In genomic region chr15:59266015-59266414, GRCh38 we compare ENCODE assay signal across 22 cellular contexts. TPM values are rescaled to one million over a fixed set of nuclear protein-coding genes. Genes with fewer than 3 reads are reported as not detected.
DNase-seq lines count a peak whose midpoint lies in the region; ATAC-seq and TF ChIP-seq lines count a peak whose summit lies in the region.
"Had no signal": no experiment of that assay in that cellular context is flagged by ENCODE, and none has a peak within 500 bp of the region (broad histone marks: within the 10 kb centered on the region; RNA-seq: fewer than 3 reads in every experiment).

No MANE protein-coding gene starts in this region.

- H3K4me1 ChIP-seq in RWPE2 (ENCODE audit: insufficient read depth, poor library complexity, severe bottlenecking) (peaks cover 27% of the 10 kb centered on the region), transverse colon (peaks cover 0 to 9% (median 0%) of the 10 kb centered on the region in 4 donors)

- H3K4me3 ChIP-seq in RWPE2 (ENCODE audit: severe bottlenecking) (no peak overlapping the region), transverse colon (no peak overlapping the region)
- H3K4me3 ChIP-seq: PC-9 had no signal

- no peak for TF ChIP-seq CTCF in RWPE2 (IDR thresholded peaks at IDR 0.05; ENCODE audit: poor library complexity, severe bottlenecking)
- no peak for TF ChIP-seq CTCF in transverse colon (IDR thresholded peaks at IDR 0.05)

- CTCF ChIA-PET in activated CD4-positive, alpha-beta memory T cell treated with anti-CD3 and anti-CD28 coated beads, Interleukin-2, amount 10 ng/mL, durations not matched to agents 7 days and 5 days (lab: Charles Lee), result interaction anchor here (0.7 kb wide), 2 partner anchors 22 to 78 kb away, joined by 3 to 5 read pairs; no protein-coding TSS in a partner anchor

- ATAC-seq in RWPE2 (ENCODE audit: low read depth), result no peak
- peak; percentile 44 for ATAC-seq in left lobe of liver

- TF ChIP-seq EP300 in transverse colon (IDR thresholded peaks at IDR 0.05; ENCODE audit: low read depth), result no peak

- no peaks in the 10 kb centered on the region for H3K9me3 Mint-ChIP-seq in activated CD4-positive, alpha-beta memory T cell treated with anti-CD3 and anti-CD28 coated beads, Interleukin-2, amount 10 ng/mL, durations not matched to agents 7 days and 5 days
- H3K9me3 Mint-ChIP-seq: HFFc6 had no signal

- H3K36me3 Mint-ChIP-seq in activated CD4-positive, alpha-beta memory T cell treated with anti-CD3 and anti-CD28 coated beads, Interleukin-2, amount 10 ng/mL, durations not matched to agents 7 days and 5 days (ENCODE audit: low read depth), result peaks cover 8% of the 10 kb centered on the region

- POLR2A ChIA-PET in activated CD4-positive, alpha-beta memory T cell treated with anti-CD3 and anti-CD28 coated beads, Interleukin-2, amount 10 ng/mL, durations not matched to agents 7 days and 5 days (lab: Charles Lee), result interaction anchor here (0.6 kb wide), 1 partner anchor 17 kb away, joined by 3 read pairs; no protein-coding TSS in a partner anchor

- intact Hi-C loops in transverse colon (cut with DNase I; ENCODE audit: low total_unique reads), result no loop called here

- H3K4me3 Mint-ChIP-seq in activated CD4-positive, alpha-beta memory T cell treated with anti-CD3 and anti-CD28 coated beads, Interleukin-2, amount 10 ng/mL, durations not matched to agents 7 days and 5 days, result no peak overlapping the region
- H3K4me3 Mint-ChIP-seq: B cell, HFFc6 had no signal

- peaks cover 19% of the 10 kb centered on the region for H3K27me3 Mint-ChIP-seq in activated CD4-positive, alpha-beta memory T cell treated with anti-CD3 and anti-CD28 coated beads, Interleukin-2, amount 10 ng/mL, durations not matched to agents 7 days and 5 days
- H3K27me3 Mint-ChIP-seq: B cell had no signal

- H3K9me3 ChIP-seq in RWPE2 (ENCODE audit: severe bottlenecking) (no peaks in the 10 kb centered on the region), transverse colon (no peaks in the 10 kb centered on the region)

- in situ Hi-C loops in transverse colon (cut with MboI; ENCODE audit: low pct_ligation_motif_present in 1 of 4, low pct_unique_long_range_greater_than_20kb in 1 of 4, low sequenced_read_pairs in 3 of 4), result no loop called here

- 63 to 64% methylated on average over 3 to 5 of the region's 5 CpGs for WGBS in transverse colon (ENCODE audit: low coverage in 1 of 2), 2 donors

- DNase-seq in NCI-H146 (lab: John Stamatoyannopoulos, UW) (peak; percentile 26), NCI-H146 treated with DMSO at 0.1 percent for 48 hours (lab: John Stamatoyannopoulos, UW; ENCODE audit: unreplicated experiment) (no peak), RWPE2 (ENCODE audit: low spot score) (no peak), left lobe of liver (ENCODE audit: low spot score) (no peak), transverse colon (peak; percentile 50), KG1 (lab: John Stamatoyannopoulos, UW) (no peak), NCI-H2081 treated with DMSO at 0.1 percent for 48 hours (lab: John Stamatoyannopoulos, UW) (no peak)
- DNase-seq in activated CD4-positive, alpha-beta memory T cell treated with anti-CD3 and anti-CD28 coated beads, Interleukin-2, amount 10 ng/mL, durations not matched to agents 7 days and 5 days, result no peak
- DNase-seq: COR-L47, DMS153, GF-D8, HFFc6, Kasumi-1, NCI-H1092 treated with DMSO at 0.1 percent for 48 hours, NCI-H1694, NCI-H2107, NCI-H510A treated with DMSO at 0.1 percent for 48 hours, PC-9 had no signal

- H3K27me3 ChIP-seq in RWPE2 (ENCODE audit: insufficient read depth, poor library complexity, severe bottlenecking), result no peaks in the 10 kb centered on the region
- H3K27me3 ChIP-seq in transverse colon, result no peaks in the 10 kb centered on the region

- H3K27ac Mint-ChIP-seq in activated CD4-positive, alpha-beta memory T cell treated with anti-CD3 and anti-CD28 coated beads, Interleukin-2, amount 10 ng/mL, durations not matched to agents 7 days and 5 days, result no peak overlapping the region
- H3K27ac Mint-ChIP-seq: B cell, HFFc6 had no signal

- peaks cover 19% of the 10 kb centered on the region for H3K4me1 Mint-ChIP-seq in activated CD4-positive, alpha-beta memory T cell treated with anti-CD3 and anti-CD28 coated beads, Interleukin-2, amount 10 ng/mL, durations not matched to agents 7 days and 5 days

- H3K36me3 ChIP-seq in RWPE2 (ENCODE audit: low read depth) (peaks cover 79% of the 10 kb centered on the region), transverse colon (no peaks in the 10 kb centered on the region)

- peak; percentile 17 for TF ChIP-seq POLR2A in transverse colon (IDR thresholded peaks at IDR 0.05)

- H3K27ac ChIP-seq in RWPE2 (ENCODE audit: poor library complexity, severe bottlenecking), result peak overlapping the region; percentile 62
- peak overlapping the region; percentile 59 to 74 (median 67) for H3K27ac ChIP-seq in transverse colon
- H3K27ac ChIP-seq: 22Rv1, PC-9, RWPE1 had no signal

RNA-seq across cellular contexts. Expression of gene LDHAL6B, which starts 59.4 kb away (rescaled TPM):
- not detected for total RNA-seq in left lobe of liver
- not detected for total RNA-seq in transverse colon
- total RNA-seq in activated CD4-positive, alpha-beta memory T cell treated with anti-CD3 and anti-CD28 coated beads, Interleukin-2, amount 10 ng/mL, durations not matched to agents 7 days and 5 days, result not detected
- total RNA-seq: B cell, H4, HFFc6, PC-9 had no signal

Comparison
In these comparisons a context has a peak if more than half of its experiments do, and no peak if none do; other contexts are left out.
1. DNase-seq: peak in NCI-H146 (single experiment) and transverse colon (single experiment); none in NCI-H146 treated with DMSO at 0.1 percent for 48 hours (single experiment), RWPE2 (single experiment), left lobe of liver (single experiment), activated CD4-positive, alpha-beta memory T cell treated with anti-CD3 and anti-CD28 coated beads, Interleukin-2, amount 10 ng/mL, durations not matched to agents 7 days and 5 days (single experiment), KG1 (single experiment) and NCI-H2081 treated with DMSO at 0.1 percent for 48 hours (single experiment).